ENCODE assay signal across 1 cellular context in the genomic region with DNA sequence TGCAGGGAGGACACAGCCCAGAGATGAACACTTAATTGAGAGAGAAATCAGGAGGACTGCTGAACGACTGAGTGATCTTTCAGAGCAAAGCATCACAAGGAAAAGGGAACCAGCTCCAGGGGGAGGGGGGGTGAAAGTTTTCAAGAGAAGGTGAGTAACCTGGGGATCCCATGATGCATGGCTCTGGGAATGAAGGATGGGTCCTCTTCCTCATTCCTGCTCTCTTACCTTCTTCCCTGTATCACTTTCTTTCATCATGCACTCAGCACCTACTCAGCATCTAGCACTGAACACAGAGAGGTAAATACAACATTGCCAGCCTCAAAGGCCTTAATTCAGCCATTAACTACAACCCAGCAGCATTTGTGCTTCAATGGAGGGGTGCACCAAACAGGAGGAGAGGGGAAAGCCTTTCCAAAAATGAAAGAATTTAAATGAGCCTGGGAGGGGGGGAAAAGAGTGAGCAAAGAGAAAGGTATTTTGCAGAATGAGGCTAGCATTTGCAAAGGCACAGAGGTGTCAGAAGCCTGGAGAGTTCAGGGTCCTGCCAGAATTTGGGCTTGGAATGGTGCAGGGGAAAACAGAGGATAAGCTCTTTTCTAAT.
TF ChIP-seq lines count a peak whose summit lies in the region.

No MANE protein-coding gene starts in this region.

TF ChIP-seq in H1, 55 proteins besides CTCF, POLR2A, EP300 and RAD21:
- TF ChIP-seq CREB1 (IDR thresholded peaks at IDR 0.05): no peak
- TF ChIP-seq MAFK (IDR thresholded peaks at IDR 0.05; ENCODE audit: low read depth, low read length): no peak
- no peak for TF ChIP-seq SUZ12 (IDR thresholded peaks at IDR 0.05; ENCODE audit: low read length)
- TF ChIP-seq CTBP2 (IDR thresholded peaks at IDR 0.05; ENCODE audit: borderline replicate concordance, insufficient read depth, insufficient read length, low read length): no peak
- TF ChIP-seq, protein P1, sequence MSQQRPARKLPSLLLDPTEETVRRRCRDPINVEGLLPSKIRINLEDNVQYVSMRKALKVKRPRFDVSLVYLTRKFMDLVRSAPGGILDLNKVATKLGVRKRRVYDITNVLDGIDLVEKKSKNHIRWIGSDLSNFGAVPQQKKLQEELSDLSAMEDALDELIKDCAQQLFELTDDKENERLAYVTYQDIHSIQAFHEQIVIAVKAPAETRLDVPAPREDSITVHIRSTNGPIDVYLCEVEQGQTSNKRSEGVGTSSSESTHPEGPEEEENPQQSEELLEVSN (IDR thresholded peaks at IDR 0.05): no peak
- no peak for TF ChIP-seq ASH2L (IDR thresholded peaks at IDR 0.05; ENCODE audit: low read length)
- TF ChIP-seq TAF1 (IDR thresholded peaks at IDR 0.05; ENCODE audit: low read depth, low read length): no peak
- TF ChIP-seq, protein P2, sequence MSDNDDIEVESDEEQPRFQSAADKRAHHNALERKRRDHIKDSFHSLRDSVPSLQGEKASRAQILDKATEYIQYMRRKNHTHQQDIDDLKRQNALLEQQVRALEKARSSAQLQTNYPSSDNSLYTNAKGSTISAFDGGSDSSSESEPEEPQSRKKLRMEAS (IDR thresholded peaks at IDR 0.05): no peak
- TF ChIP-seq CEBPB (IDR thresholded peaks at IDR 0.05; ENCODE audit: low read depth, low read length): no peak
TF ChIP-seq in H1: peak in this region for 0.
